In genomic region chr11:62752994-62753735, GRCh38 we compare ENCODE assay signal across 8 cellular contexts. TPM values are rescaled to one million over a fixed set of nuclear protein-coding genes. Genes with fewer than 3 reads are reported as not detected.
DNase-seq lines count a peak whose midpoint lies in the region; ATAC-seq, FAIRE-seq and TF ChIP-seq lines count a peak whose summit lies in the region.

No MANE protein-coding gene starts in this region.

- H3K9ac ChIP-seq in colonic mucosa (ENCODE audit: low read depth in 2 of 2, low read length in 2 of 2): peak overlapping the region; percentile 61 to 86

- no peak for FAIRE-seq in GM12892 (lab: Jason Lieb, UNC)

- H3K4me3 ChIP-seq in Jurkat, Clone E6-1 (ENCODE audit: low read length): peak overlapping the region; percentile 88
- H3K4me3 ChIP-seq in colonic mucosa: peak overlapping the region; percentile 57

- peaks cover 14 to 39% of the 10 kb centered on the region in 2 donors for H3K36me3 Mint-ChIP-seq in CD14-positive monocyte
- H3K36me3 Mint-ChIP-seq in natural killer cell treated with Interleukin-12 subunit alpha and Interleukin-12 subunit beta and Interleukin-15 and Interleukin-18, amount 100 ng/mL, for 72 hours: no peaks in the 10 kb centered on the region

- peaks cover 1 to 2% (median 1%) of the 10 kb centered on the region in 3 donors for H3K27me3 Mint-ChIP-seq in CD14-positive monocyte (ENCODE audit: low read depth in 3 of 3)
- H3K27me3 Mint-ChIP-seq in natural killer cell treated with Interleukin-12 subunit alpha and Interleukin-12 subunit beta and Interleukin-15 and Interleukin-18, amount 100 ng/mL, for 72 hours: no peaks in the 10 kb centered on the region

- no peaks in the 10 kb centered on the region for H3K36me3 ChIP-seq in colonic mucosa

- no peak for TF ChIP-seq POLR2A in GM12892 (IDR thresholded peaks at IDR 0.05; ENCODE audit: low read depth, low read length)

- H3K4me1 ChIP-seq in colonic mucosa: peaks cover 8% of the 10 kb centered on the region

- H3K27ac ChIP-seq in colonic mucosa: peak overlapping the region; percentile 92

- TF ChIP-seq CTCF in CD14-positive monocyte (IDR thresholded peaks at IDR 0.05) (no peak), colonic mucosa (IDR thresholded peaks at IDR 0.05) (no peak)

- H3K27me3 ChIP-seq in colonic mucosa: no peaks in the 10 kb centered on the region

- DNase-seq in CD14-positive monocyte (ENCODE audit: low spot score) (no peak), colonic mucosa (peak; percentile 25), NCI-H1436 treated with DMSO at 0.1 percent for 48 hours (lab: John Stamatoyannopoulos, UW) (no peak), NCI-H2107 treated with DMSO at 0.1 percent for 48 hours (lab: John Stamatoyannopoulos, UW; ENCODE audit: unreplicated experiment) (no peak), GM12892 (ENCODE audit: insufficient read length) (no peak)
- DNase-seq in Jurkat, Clone E6-1 (ENCODE audit: low read depth, low spot score): no peak
- DNase-seq in natural killer cell treated with Interleukin-12 subunit alpha and Interleukin-12 subunit beta and Interleukin-15 and Interleukin-18, amount 100 ng/mL, for 72 hours (ENCODE audit: low spot score): no peak

- peak overlapping the region; percentile 71 to 100 (median 98) for H3K27ac Mint-ChIP-seq in CD14-positive monocyte
- peak overlapping the region; percentile 79 to 90 for H3K27ac Mint-ChIP-seq in natural killer cell treated with Interleukin-12 subunit alpha and Interleukin-12 subunit beta and Interleukin-15 and Interleukin-18, amount 100 ng/mL, for 72 hours

- intact Hi-C loops in CD14-positive monocyte (cut with micrococcal nuclease): no loop called here
- intact Hi-C loops in colonic mucosa (cut with DNase I): no loop called here

- peaks cover 23% of the 10 kb centered on the region for H3K4me1 Mint-ChIP-seq in CD14-positive monocyte
- peaks cover 6 to 9% of the 10 kb centered on the region in 2 donors for H3K4me1 Mint-ChIP-seq in natural killer cell treated with Interleukin-12 subunit alpha and Interleukin-12 subunit beta and Interleukin-15 and Interleukin-18, amount 100 ng/mL, for 72 hours (ENCODE audit: low read depth in 2 of 2)

- H3K9me3 ChIP-seq in colonic mucosa: no peaks in the 10 kb centered on the region

- no peak for ATAC-seq in natural killer cell treated with Interleukin-12 subunit alpha and Interleukin-12 subunit beta and Interleukin-15 and Interleukin-18, amount 100 ng/mL, for 72 hours
- no peak for ATAC-seq in HG03520 (IDR thresholded peaks at IDR 0.05; ENCODE audit: unreplicated experiment)

- H3K4me3 Mint-ChIP-seq in CD14-positive monocyte: peak overlapping the region; percentile 96 to 98
- peak overlapping the region; percentile 90 for H3K4me3 Mint-ChIP-seq in natural killer cell treated with Interleukin-12 subunit alpha and Interleukin-12 subunit beta and Interleukin-15 and Interleukin-18, amount 100 ng/mL, for 72 hours

- no peaks in the 10 kb centered on the region for H3K9me3 Mint-ChIP-seq in CD14-positive monocyte
- no peaks in the 10 kb centered on the region for H3K9me3 Mint-ChIP-seq in natural killer cell treated with Interleukin-12 subunit alpha and Interleukin-12 subunit beta and Interleukin-15 and Interleukin-18, amount 100 ng/mL, for 72 hours

RNA-seq across cellular contexts. Expression of gene ZBTB3, which starts 0.8 kb away (rescaled TPM):
- 1 to 10 TPM; 1.7 to 2.0 TPM for polyA plus RNA-seq in CD14-positive monocyte
- polyA plus RNA-seq in Jurkat, Clone E6-1 (2012; ENCODE audit: insufficient read depth, insufficient read length): 3.2 TPM
- 10 to 100 TPM; 10.8 to 18.7 TPM for total RNA-seq in colonic mucosa
- total RNA-seq in natural killer cell treated with Interleukin-12 subunit alpha and Interleukin-12 subunit beta and Interleukin-15 and Interleukin-18, amount 100 ng/mL, for 72 hours: 1 to 10 TPM; 6.5 to 8.1 TPM
- polyA plus RNA-seq in GM12892 (2012; ENCODE audit: missing spikeins): 2.4 TPM

RNA-seq across cellular contexts. Expression of gene POLR2G, which starts 8.2 kb away (rescaled TPM):
- polyA plus RNA-seq in CD14-positive monocyte: 100 to 1,000 TPM; 231 to 243 TPM
- polyA plus RNA-seq in Jurkat, Clone E6-1 (2012; ENCODE audit: insufficient read depth, insufficient read length): 274 TPM
- total RNA-seq in colonic mucosa: 10 to 100 TPM; 40.3 to 54.5 TPM
- 100 to 1,000 TPM in 1 of 2 donors, 10 to 100 TPM in 1; 93.3 to 127 TPM for total RNA-seq in natural killer cell treated with Interleukin-12 subunit alpha and Interleukin-12 subunit beta and Interleukin-15 and Interleukin-18, amount 100 ng/mL, for 72 hours
- polyA plus RNA-seq in GM12892 (2012; ENCODE audit: missing spikeins): 158 TPM

RNA-seq across cellular contexts. Expression of gene TAF6L, which starts 18.0 kb away (rescaled TPM):
- 1 to 10 TPM; 5.1 to 5.3 TPM for polyA plus RNA-seq in CD14-positive monocyte
- polyA plus RNA-seq in Jurkat, Clone E6-1 (2012; ENCODE audit: insufficient read depth, insufficient read length): 36.2 TPM
- 10 to 100 TPM; 15.3 to 26.6 TPM for total RNA-seq in colonic mucosa
- total RNA-seq in natural killer cell treated with Interleukin-12 subunit alpha and Interleukin-12 subunit beta and Interleukin-15 and Interleukin-18, amount 100 ng/mL, for 72 hours: 10 to 100 TPM; 13.9 to 34.1 TPM
- polyA plus RNA-seq in GM12892 (2012; ENCODE audit: missing spikeins): 14.0 TPM

RNA-seq across cellular contexts. Expression of gene TTC9C, which starts 24.9 kb away (rescaled TPM):
- polyA plus RNA-seq in CD14-positive monocyte: 10 to 100 TPM; 17.9 to 21.6 TPM
- polyA plus RNA-seq in Jurkat, Clone E6-1 (2012; ENCODE audit: insufficient read depth, insufficient read length): 56.3 TPM
- 10 to 100 TPM; 34.2 to 39.8 TPM for total RNA-seq in colonic mucosa
- 10 to 100 TPM; 36.8 to 39.4 TPM for total RNA-seq in natural killer cell treated with Interleukin-12 subunit alpha and Interleukin-12 subunit beta and Interleukin-15 and Interleukin-18, amount 100 ng/mL, for 72 hours
- polyA plus RNA-seq in GM12892 (2012; ENCODE audit: missing spikeins): 50.9 TPM

RNA-seq across cellular contexts. Expression of gene HNRNPUL2, which starts 25.9 kb away (rescaled TPM):
- under 1 TPM; 0.33 to 0.88 TPM for polyA plus RNA-seq in CD14-positive monocyte
- polyA plus RNA-seq in Jurkat, Clone E6-1 (2012; ENCODE audit: insufficient read depth, insufficient read length): 43.2 TPM
- 10 to 100 TPM; 50.5 to 59.3 TPM for total RNA-seq in colonic mucosa
- total RNA-seq in natural killer cell treated with Interleukin-12 subunit alpha and Interleukin-12 subunit beta and Interleukin-15 and Interleukin-18, amount 100 ng/mL, for 72 hours: 10 to 100 TPM; 54.6 to 55.5 TPM
- polyA plus RNA-seq in GM12892 (2012; ENCODE audit: missing spikeins): 44.8 TPM
